ENCODE assay signal across 2 cellular contexts in the genomic region with DNA sequence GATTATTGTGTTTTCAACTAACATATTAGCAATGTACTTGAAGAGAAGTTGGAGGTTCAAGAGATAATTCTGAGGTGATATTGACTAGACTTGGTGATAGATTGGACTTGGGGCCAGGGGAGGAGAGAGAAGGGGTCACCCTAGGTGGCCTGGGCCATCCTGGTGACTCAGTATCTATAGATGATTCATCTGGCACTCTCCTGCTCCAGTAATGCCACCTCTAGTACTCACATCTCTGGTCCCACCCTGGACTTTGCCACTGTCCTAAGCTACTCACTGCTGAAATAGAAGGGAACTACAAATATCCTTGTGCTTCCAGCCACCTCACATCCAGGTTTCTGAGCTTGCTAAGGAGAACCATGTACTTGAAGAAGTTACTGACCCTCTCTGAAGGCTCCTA.
A peak's percentile ranks its signal among the peaks of the same experiment; 100 is the strongest.
TF ChIP-seq lines count a peak whose summit lies in the region.

No MANE protein-coding gene starts in this region.

TF ChIP-seq in A549, 52 proteins besides CTCF, POLR2A, EP300 and RAD21 (continued from another document):
- no peak for TF ChIP-seq SREBF2 (IDR thresholded peaks at IDR 0.05)
- no peak for TF ChIP-seq CBX8 (IDR thresholded peaks at IDR 0.05)
- no peak for TF ChIP-seq FOSL2 (IDR thresholded peaks at IDR 0.05)
- TF ChIP-seq FOSL2 (CRISPR knock-in tag; IDR thresholded peaks at IDR 0.05) = peak; percentile 21; the same call in 1 of the 2 replicates
- no peak for TF ChIP-seq CHD4 (IDR thresholded peaks at IDR 0.05; ENCODE audit: borderline replicate concordance)

TF ChIP-seq in HCT116, 20 proteins besides CTCF, POLR2A, EP300 and RAD21 (continued from another document):
- TF ChIP-seq MAX (IDR thresholded peaks at IDR 0.05) (no peak), ZNF274 (IDR thresholded peaks at IDR 0.05; ENCODE audit: low read depth, low read length) (no peak), POLR2AphosphoS5 (IDR thresholded peaks at IDR 0.05; ENCODE audit: low read depth, low read length) (no peak)
